7 cellular contexts compared by ENCODE assay signal in genomic region chr16:75491876-75492275, GRCh38. TPM values are rescaled to one million over a fixed set of nuclear protein-coding genes. Genes with fewer than 3 reads are reported as not detected.
DNase-seq lines count a peak whose midpoint lies in the region; ATAC-seq and TF ChIP-seq lines count a peak whose summit lies in the region.
"Had no signal": no experiment of that assay in that cellular context is flagged by ENCODE, and none has a peak within 500 bp of the region (broad histone marks: within the 10 kb centered on the region; RNA-seq: fewer than 3 reads in every experiment).

No MANE protein-coding gene starts in this region.

- intact Hi-C loops in activated B cell treated with CpG ODN at 0.5 μM for 24 hours (cut with micrococcal nuclease): no loop called here

- CTCF ChIA-PET in activated B cell treated with CpG ODN at 0.5 μM for 24 hours (lab: Charles Lee): interaction anchor here (0.6 kb wide), 1 partner anchor 494 kb away, joined by 3 read pairs; no protein-coding TSS in a partner anchor

- ATAC-seq in activated B cell treated with CpG ODN at 0.5 μM for 24 hours (ENCODE audit: low read depth) (peak; percentile 29), GM21717 (IDR thresholded peaks at IDR 0.05; ENCODE audit: unreplicated experiment) (no peak)

- H3K27me3 Mint-ChIP-seq in activated B cell treated with CpG ODN at 0.5 μM for 24 hours: peaks cover 14% of the 10 kb centered on the region

- no peak overlapping the region for H3K27ac Mint-ChIP-seq in activated B cell treated with CpG ODN at 0.5 μM for 24 hours
- H3K27ac Mint-ChIP-seq: B cell had no signal

- peaks cover 18% of the 10 kb centered on the region for H3K4me1 Mint-ChIP-seq in activated B cell treated with CpG ODN at 0.5 μM for 24 hours

- peak; percentile 14 for DNase-seq in SIG-M5 treated with dmso at 0.1 percent for 504 hours (lab: John Stamatoyannopoulos, UW; ENCODE audit: unreplicated experiment)
- DNase-seq in SIG-M5 (lab: John Stamatoyannopoulos, UW): no peak
- DNase-seq in activated B cell treated with CpG ODN at 0.5 μM for 24 hours: no peak
- DNase-seq in superior temporal gyrus (ENCODE audit: extremely low spot score): peak; percentile 85
- DNase-seq in HK-2 (ENCODE audit: unreplicated experiment): no peak

- TF ChIP-seq CTCF in activated B cell treated with CpG ODN at 0.5 μM for 24 hours (IDR thresholded peaks at IDR 0.05): no peak

- no peak overlapping the region for H3K4me3 Mint-ChIP-seq in activated B cell treated with CpG ODN at 0.5 μM for 24 hours
- H3K4me3 Mint-ChIP-seq: B cell had no signal

- POLR2A ChIA-PET in activated B cell treated with CpG ODN at 0.5 μM for 24 hours (lab: Charles Lee): no interaction called here

- no peaks in the 10 kb centered on the region for H3K36me3 Mint-ChIP-seq in activated B cell treated with CpG ODN at 0.5 μM for 24 hours (ENCODE audit: low read depth)

- no peaks in the 10 kb centered on the region for H3K9me3 Mint-ChIP-seq in activated B cell treated with CpG ODN at 0.5 μM for 24 hours

RNA-seq across cellular contexts. Expression of gene CHST6, which starts 3.4 kb away (rescaled TPM):
- total RNA-seq in activated B cell treated with CpG ODN at 0.5 μM for 24 hours: 0.02 and 0.05 TPM in 2 replicates

RNA-seq across cellular contexts. Expression of gene TMEM170A, which starts 27.4 kb away (rescaled TPM):
- 25.3 and 28.3 TPM in 2 replicates for total RNA-seq in activated B cell treated with CpG ODN at 0.5 μM for 24 hours

RNA-seq across cellular contexts. Expression of gene CHST5, which starts 44.0 kb away (rescaled TPM):
- total RNA-seq in activated B cell treated with CpG ODN at 0.5 μM for 24 hours: 0.11 TPM in 1 of 2 replicates, not detected in the other

RNA-seq across cellular contexts. Expression of gene CFDP1, which starts 58.6 kb away (rescaled TPM):
- 27.7 and 32.0 TPM in 2 replicates for total RNA-seq in activated B cell treated with CpG ODN at 0.5 μM for 24 hours

Comparison
In these comparisons a context has a peak if more than half of its experiments do, and no peak if none do; other contexts are left out.
1. DNase-seq: peak in SIG-M5 treated with dmso at 0.1 percent for 504 hours (single experiment) and superior temporal gyrus (single experiment); none in SIG-M5 (single experiment), activated B cell treated with CpG ODN at 0.5 μM for 24 hours (single experiment) and HK-2 (single experiment).